In the genomic region with DNA sequence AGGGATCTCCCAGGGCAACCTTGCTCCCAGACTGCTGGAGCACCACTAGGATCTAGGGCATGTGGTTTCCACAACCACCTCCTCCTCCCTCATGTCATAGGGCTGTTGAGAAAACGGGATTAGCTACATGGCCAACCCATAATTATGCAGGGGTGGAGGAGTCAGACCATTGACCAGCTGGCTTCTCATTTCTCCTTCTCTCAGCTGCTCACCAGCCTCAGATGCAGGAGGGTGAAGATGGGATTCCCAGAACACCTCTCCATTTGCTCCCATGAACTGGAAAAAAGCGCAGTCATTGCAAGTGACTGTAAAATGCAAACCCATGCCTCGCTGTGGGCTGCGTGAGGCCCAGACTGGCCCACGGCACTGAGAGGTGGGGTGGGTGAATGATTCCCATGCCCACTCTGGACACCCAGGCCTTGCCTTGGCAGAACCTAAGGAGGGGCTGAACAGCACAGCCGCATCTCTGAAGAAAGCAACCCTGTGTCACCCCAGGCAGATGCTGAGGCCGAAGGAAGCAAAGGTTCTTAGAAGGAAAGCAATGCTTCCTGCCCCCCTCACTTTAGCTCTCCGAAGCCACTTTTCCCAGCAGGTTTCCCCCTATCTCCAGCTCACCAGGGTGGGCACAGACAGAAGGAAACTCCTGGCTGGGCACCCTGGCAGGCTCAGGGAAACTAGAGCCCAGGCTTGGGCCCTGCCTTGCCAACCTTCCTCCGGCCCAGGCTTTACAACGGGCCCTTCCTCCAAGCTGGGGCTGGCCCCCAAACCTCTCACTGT, we compare ENCODE assay signal across 8 cellular contexts.
DNase-seq lines count a peak whose midpoint lies in the region; ATAC-seq and TF ChIP-seq lines count a peak whose summit lies in the region.
"Had no signal": no experiment of that assay in that cellular context is flagged by ENCODE, and none has a peak within 500 bp of the region (broad histone marks: within the 10 kb centered on the region; RNA-seq: fewer than 3 reads in every experiment).

No MANE protein-coding gene starts in this region.

- peak; percentile 98 for DNase-seq in LHCN-M2 (ENCODE audit: low read depth)
- DNase-seq in ascending aorta (ENCODE audit: low spot score in 2 of 2): no peak
- DNase-seq in lower lobe of right lung: no peak
- DNase-seq in suprapubic skin (ENCODE audit: low spot score in 2 of 2): no peak
- DNase-seq in NCI-H446 treated with DMSO at 0.1 percent for 48 hours (lab: John Stamatoyannopoulos, UW): no peak
- DNase-seq in stimulated activated CD8-positive, alpha-beta memory T cell treated with anti-CD3 and anti-CD28 coated beads, Interleukin-4, amount 100 ng/mL, for 48 hours: no peak
- DNase-seq: NCI-H1048 had no signal

- TF ChIP-seq POLR2A in suprapubic skin (IDR thresholded peaks at IDR 0.05): no peak

- H3K27me3 ChIP-seq in ascending aorta (no peaks in the 10 kb centered on the region), lower lobe of right lung (ENCODE audit: low read depth) (no peaks in the 10 kb centered on the region), suprapubic skin (no peaks in the 10 kb centered on the region)

- H3K9me3 ChIP-seq in ascending aorta: peaks cover 0 to 3% of the 10 kb centered on the region in 2 donors
- no peaks in the 10 kb centered on the region for H3K9me3 ChIP-seq in lower lobe of right lung
- H3K9me3 ChIP-seq in suprapubic skin: no peaks in the 10 kb centered on the region

- no peak for TF ChIP-seq CTCF in ascending aorta (IDR thresholded peaks at IDR 0.05)
- TF ChIP-seq CTCF in lower lobe of right lung (IDR thresholded peaks at IDR 0.05): no peak
- no peak for TF ChIP-seq CTCF in suprapubic skin (IDR thresholded peaks at IDR 0.05)

- H3K27ac ChIP-seq in ascending aorta (peak overlapping the region; percentile 68 to 69), lower lobe of right lung (peak overlapping the region; percentile 66), suprapubic skin (peak overlapping the region; percentile 24)

- ATAC-seq in lower lobe of right lung: peak; percentile 57 to 72
- ATAC-seq in GM21619 (IDR thresholded peaks at IDR 0.05; ENCODE audit: unreplicated experiment): no peak

- TF ChIP-seq EP300 in suprapubic skin (IDR thresholded peaks at IDR 0.05): no peak

- WGBS in suprapubic skin: 69% methylated on average over 10 of the region's 10 CpGs

- intact Hi-C loops in ascending aorta (cut with DNase I) (loop anchor here (10.0 kb wide), 1 partner anchor 395 kb away; the partner anchor contains the start of gene EML6), lower lobe of right lung (cut with DNase I) (no loop called here)

- peaks cover 4 to 12% of the 10 kb centered on the region in 2 donors for H3K4me1 ChIP-seq in ascending aorta
- H3K4me1 ChIP-seq in lower lobe of right lung: peaks cover 42% of the 10 kb centered on the region
- H3K4me1 ChIP-seq in suprapubic skin: peaks cover 27% of the 10 kb centered on the region

- H3K36me3 ChIP-seq in ascending aorta (no peaks in the 10 kb centered on the region), lower lobe of right lung (no peaks in the 10 kb centered on the region), suprapubic skin (no peaks in the 10 kb centered on the region)

- H3K4me3 ChIP-seq in ascending aorta (no peak overlapping the region), lower lobe of right lung (no peak overlapping the region), suprapubic skin (no peak overlapping the region)
